Comparison of ENCODE assay signal across 8 cellular contexts in genomic region chr14:70027785-70028428, GRCh38.
A peak's percentile ranks its signal among the peaks of the same experiment; 100 is the strongest.
DNase-seq lines count a peak whose midpoint lies in the region; ATAC-seq and TF ChIP-seq lines count a peak whose summit lies in the region.

No MANE protein-coding gene starts in this region.

- no peak overlapping the region for H3K27ac Mint-ChIP-seq in CD4-positive, alpha-beta memory T cell
- H3K27ac Mint-ChIP-seq in activated T-helper 1 cell treated with anti-CD3 and anti-CD28 coated beads, Interleukin-12 subunit alpha, Interleukin-12 subunit beta, Interleukin-2, Interleukin-4 antibody, amounts not matched to agents 30 ng/mL and 10 ng/mL and 1 ng/mL, durations not matched to agents 14 hours and 24 hours and 36 hours: no peak overlapping the region

- CTCF ChIA-PET in CD4-positive, alpha-beta memory T cell (lab: Charles Lee; ENCODE audit: partially characterized antibody): interaction anchor here (0.9 to 3.6 kb wide), 7 partner anchors 9 to 454 kb away, joined by 3 to 35 read pairs (median 4); no protein-coding TSS in a partner anchor

- H3K27me3 Mint-ChIP-seq in CD4-positive, alpha-beta memory T cell: peaks cover 2 to 15% of the 10 kb centered on the region in 2 donors
- no peaks in the 10 kb centered on the region for H3K27me3 Mint-ChIP-seq in activated T-helper 1 cell treated with anti-CD3 and anti-CD28 coated beads, Interleukin-12 subunit alpha, Interleukin-12 subunit beta, Interleukin-2, Interleukin-4 antibody, amounts not matched to agents 30 ng/mL and 10 ng/mL and 1 ng/mL, durations not matched to agents 14 hours and 24 hours and 36 hours (ENCODE audit: insufficient read depth)

- H3K9ac ChIP-seq in NT2/D1 (ENCODE audit: insufficient read length, low read depth): no peak overlapping the region

- no peak for TF ChIP-seq EP300 in tibial nerve (IDR thresholded peaks at IDR 0.05)

- H3K9me3 Mint-ChIP-seq in CD4-positive, alpha-beta memory T cell: no peaks in the 10 kb centered on the region
- no peaks in the 10 kb centered on the region for H3K9me3 Mint-ChIP-seq in activated T-helper 1 cell treated with anti-CD3 and anti-CD28 coated beads, Interleukin-12 subunit alpha, Interleukin-12 subunit beta, Interleukin-2, Interleukin-4 antibody, amounts not matched to agents 30 ng/mL and 10 ng/mL and 1 ng/mL, durations not matched to agents 14 hours and 24 hours and 36 hours

- peak in 4 of 5 donors; percentile 14 to 47 (median 22) for DNase-seq in CD4-positive, alpha-beta memory T cell
- DNase-seq in HAP-1 (ENCODE audit: low spot score in 2 of 2) (peak; percentile 25 to 88), NT2/D1 (ENCODE audit: low read depth, low spot score) (peak; percentile 49), fibroblast of villous mesenchyme (ENCODE audit: low read depth) (peak; percentile 33), omental fat pad (ENCODE audit: low spot score) (peak; percentile 87), tibial nerve (ENCODE audit: low spot score in 2 of 2) (peak; percentile 66 to 88)
- DNase-seq in activated T-helper 1 cell treated with anti-CD3 and anti-CD28 coated beads, Interleukin-12 subunit alpha, Interleukin-12 subunit beta, Interleukin-2, Interleukin-4 antibody, amounts not matched to agents 30 ng/mL and 10 ng/mL and 1 ng/mL, durations not matched to agents 14 hours and 24 hours and 36 hours (ENCODE audit: low spot score): peak; percentile 45

- no peaks in the 10 kb centered on the region for H3K36me3 ChIP-seq in CD4-positive, alpha-beta memory T cell (ENCODE audit: insufficient read depth, low read length)
- H3K36me3 ChIP-seq in HAP-1 (replicated peaks) (no peaks in the 10 kb centered on the region), NT2/D1 (ENCODE audit: insufficient read depth, insufficient read length, low read length) (no peaks in the 10 kb centered on the region), tibial nerve (no peaks in the 10 kb centered on the region)

- no peaks in the 10 kb centered on the region for H3K27me3 ChIP-seq in CD4-positive, alpha-beta memory T cell (ENCODE audit: insufficient read depth, low read length)
- peaks cover 6% of the 10 kb centered on the region for H3K27me3 ChIP-seq in HAP-1 (ENCODE audit: low read depth)
- H3K27me3 ChIP-seq in NT2/D1 (ENCODE audit: insufficient read depth, insufficient read length): no peaks in the 10 kb centered on the region
- no peaks in the 10 kb centered on the region for H3K27me3 ChIP-seq in tibial nerve

- TF ChIP-seq CTCF in fibroblast of villous mesenchyme (IDR thresholded peaks at IDR 0.05; ENCODE audit: insufficient read depth, low read depth, low read length) (peak; percentile 84), omental fat pad (IDR thresholded peaks at IDR 0.05) (peak in 1 of 3 donors; percentile 55), tibial nerve (IDR thresholded peaks at IDR 0.05) (peak; percentile 78 to 93 (median 85))

- no peak overlapping the region for H3K4me3 ChIP-seq in CD4-positive, alpha-beta memory T cell (ENCODE audit: low read length in 2 of 2)
- no peak overlapping the region for H3K4me3 ChIP-seq in HAP-1
- H3K4me3 ChIP-seq in NT2/D1 (ENCODE audit: insufficient read length, low read depth): no peak overlapping the region
- H3K4me3 ChIP-seq in fibroblast of villous mesenchyme (ENCODE audit: low read depth, low read length): no peak overlapping the region
- no peak overlapping the region for H3K4me3 ChIP-seq in tibial nerve

- POLR2A ChIA-PET in CD4-positive, alpha-beta memory T cell (lab: Charles Lee; ENCODE audit: partially characterized antibody): no interaction called here

- H3K27ac ChIP-seq in CD4-positive, alpha-beta memory T cell (ENCODE audit: low read depth, low read length): no peak overlapping the region
- H3K27ac ChIP-seq in tibial nerve: no peak overlapping the region

- H3K4me3 Mint-ChIP-seq in CD4-positive, alpha-beta memory T cell: no peak overlapping the region
- no peak overlapping the region for H3K4me3 Mint-ChIP-seq in activated T-helper 1 cell treated with anti-CD3 and anti-CD28 coated beads, Interleukin-12 subunit alpha, Interleukin-12 subunit beta, Interleukin-2, Interleukin-4 antibody, amounts not matched to agents 30 ng/mL and 10 ng/mL and 1 ng/mL, durations not matched to agents 14 hours and 24 hours and 36 hours

- no peak for TF ChIP-seq POLR2A in tibial nerve (IDR thresholded peaks at IDR 0.05)

- WGBS in tibial nerve, 2 donors: 35 to 36% methylated on average over 17 of the region's 17 CpGs

- no peaks in the 10 kb centered on the region for H3K36me3 Mint-ChIP-seq in CD4-positive, alpha-beta memory T cell
- H3K36me3 Mint-ChIP-seq in activated T-helper 1 cell treated with anti-CD3 and anti-CD28 coated beads, Interleukin-12 subunit alpha, Interleukin-12 subunit beta, Interleukin-2, Interleukin-4 antibody, amounts not matched to agents 30 ng/mL and 10 ng/mL and 1 ng/mL, durations not matched to agents 14 hours and 24 hours and 36 hours (ENCODE audit: low read depth): no peaks in the 10 kb centered on the region

- peaks cover 0 to 4% (median under 1%) of the 10 kb centered on the region in 4 donors for H3K4me1 Mint-ChIP-seq in CD4-positive, alpha-beta memory T cell
- no peaks in the 10 kb centered on the region for H3K4me1 Mint-ChIP-seq in activated T-helper 1 cell treated with anti-CD3 and anti-CD28 coated beads, Interleukin-12 subunit alpha, Interleukin-12 subunit beta, Interleukin-2, Interleukin-4 antibody, amounts not matched to agents 30 ng/mL and 10 ng/mL and 1 ng/mL, durations not matched to agents 14 hours and 24 hours and 36 hours (ENCODE audit: low read depth)

- ATAC-seq in omental fat pad (ENCODE audit: low FRiP score) (no peak), GM21515 (IDR thresholded peaks at IDR 0.05; ENCODE audit: unreplicated experiment) (no peak)

- H3K9me3 ChIP-seq in CD4-positive, alpha-beta memory T cell (ENCODE audit: control insufficient read depth in 1 of 2, low read length in 2 of 2): no peaks in the 10 kb centered on the region
- H3K9me3 ChIP-seq in HAP-1 (no peaks in the 10 kb centered on the region), NT2/D1 (ENCODE audit: insufficient read depth, low read length) (no peaks in the 10 kb centered on the region), tibial nerve (no peaks in the 10 kb centered on the region)

- no peaks in the 10 kb centered on the region for H3K4me1 ChIP-seq in CD4-positive, alpha-beta memory T cell (ENCODE audit: insufficient read depth, low read length)
- H3K4me1 ChIP-seq in HAP-1 (no peaks in the 10 kb centered on the region), NT2/D1 (ENCODE audit: insufficient read depth, insufficient read length) (peaks cover 3% of the 10 kb centered on the region), tibial nerve (peaks cover 0 to 10% (median 0%) of the 10 kb centered on the region in 4 donors)

- in situ Hi-C loops in HAP-1 (cut with MboI; ENCODE audit: low sequenced_read_pairs): loop anchor here (5.0 kb wide), 1 partner anchor 211 kb away; no protein-coding TSS in a partner anchor

- intact Hi-C loops in CD4-positive, alpha-beta memory T cell (cut with micrococcal nuclease): loop anchor here (5.0 to 10.0 kb wide), 2 partner anchors 293 to 426 kb away; no protein-coding TSS in a partner anchor
- intact Hi-C loops in activated T-helper 1 cell treated with anti-CD3 and anti-CD28 coated beads, Interleukin-12 subunit alpha, Interleukin-12 subunit beta, Interleukin-2, Interleukin-4 antibody, amounts not matched to agents 30 ng/mL and 10 ng/mL and 1 ng/mL, durations not matched to agents 14 hours and 24 hours and 36 hours (cut with micrococcal nuclease): loop anchor here (1.0 to 5.0 kb wide), 5 partner anchors 47 to 443 kb away; partner anchors contain the start of gene SMOC1

Comparison
In these comparisons a context has a peak if more than half of its experiments do, and no peak if none do; other contexts are left out.
1. DNase-seq: peak in every context shown above with its lines; median percentile 87 in omental fat pad; 77 in tibial nerve; 56 in HAP-1; 49 in NT2/D1; 45 in activated T-helper 1 cell treated with anti-CD3 and anti-CD28 coated beads, Interleukin-12 subunit alpha, Interleukin-12 subunit beta, Interleukin-2, Interleukin-4 antibody, amounts not matched to agents 30 ng/mL and 10 ng/mL and 1 ng/mL, durations not matched to agents 14 hours and 24 hours and 36 hours; 33 in fibroblast of villous mesenchyme; 22 in CD4-positive, alpha-beta memory T cell.